Comparison of ENCODE assay signal across 21 cellular contexts in genomic region chr18:7415081-7415894, GRCh38.
DNase-seq lines count a peak whose midpoint lies in the region; ATAC-seq and TF ChIP-seq lines count a peak whose summit lies in the region.
"Had no signal": no experiment of that assay in that cellular context is flagged by ENCODE, and none has a peak within 500 bp of the region (broad histone marks: within the 10 kb centered on the region; RNA-seq: fewer than 3 reads in every experiment).

No MANE protein-coding gene starts in this region.

- peaks cover 9% of the 10 kb centered on the region; the same call in 2 of the 3 replicates for H3K9me3 Mint-ChIP-seq in GM23338
- H3K9me3 Mint-ChIP-seq in chondrocyte (ENCODE audit: low read depth), result no peaks in the 10 kb centered on the region
- H3K9me3 Mint-ChIP-seq: activated CD4-positive, alpha-beta T cell treated with anti-CD3 and anti-CD28 coated beads, Interleukin-2, amount 10 ng/mL, durations not matched to agents 24 days and 14 days; activated naive CD8-positive, alpha-beta T cell treated with anti-CD3 and anti-CD28 coated beads, Interleukin-2, amount 10 ng/mL, durations not matched to agents 7 days and 5 days; mesothelial cell of epicardium had no signal

- no peaks in the 10 kb centered on the region for H3K36me3 Mint-ChIP-seq in GM23338 (ENCODE audit: low read depth)
- H3K36me3 Mint-ChIP-seq in chondrocyte (ENCODE audit: low read depth), result no peaks in the 10 kb centered on the region
- H3K36me3 Mint-ChIP-seq: activated naive CD8-positive, alpha-beta T cell treated with anti-CD3 and anti-CD28 coated beads, Interleukin-2, amount 10 ng/mL, durations not matched to agents 7 days and 5 days; mesothelial cell of epicardium had no signal

- H3K27me3 ChIP-seq in GM23338 (ENCODE audit: insufficient read depth) (no peaks in the 10 kb centered on the region), gastroesophageal sphincter (no peaks in the 10 kb centered on the region)
- H3K27me3 ChIP-seq: SJCRH30 had no signal

- H3K4me2 ChIP-seq in GM23338, result no peak overlapping the region

- H3K27me3 Mint-ChIP-seq in GM23338 (ENCODE audit: insufficient read depth, low read depth, poor library complexity) (peaks cover 7% of the 10 kb centered on the region), chondrocyte (ENCODE audit: low read depth) (no peaks in the 10 kb centered on the region)
- H3K27me3 Mint-ChIP-seq: activated CD4-positive, alpha-beta T cell treated with anti-CD3 and anti-CD28 coated beads, Interleukin-2, amount 10 ng/mL, durations not matched to agents 24 days and 14 days; activated naive CD8-positive, alpha-beta T cell treated with anti-CD3 and anti-CD28 coated beads, Interleukin-2, amount 10 ng/mL, durations not matched to agents 7 days and 5 days had no signal

- peak; percentile 52 for ATAC-seq in GM23338
- peak; percentile 80 for ATAC-seq in gastroesophageal sphincter
- ATAC-seq in sciatic nerve, result peak; percentile 75
- ATAC-seq: activated T-cell treated with anti-CD3 and anti-CD28 coated beads, Interleukin-2, amount 50 U/mL, for 4 hours had no signal

- H3K4me1 ChIP-seq in GM23338 (ENCODE audit: insufficient read depth) (no peaks in the 10 kb centered on the region), gastroesophageal sphincter (peaks cover 0 to 5% (median 4%) of the 10 kb centered on the region in 3 donors)
- H3K4me1 ChIP-seq: SJCRH30 had no signal

- H3F3A ChIP-seq in GM23338 (replicated peaks; ENCODE audit: low read depth), result no peaks in the 10 kb centered on the region

- DNase-seq in GM23338 (ENCODE audit: low spot score) (no peak), amniotic epithelial cell (ENCODE audit: low read depth) (peak; percentile 85), sciatic nerve (ENCODE audit: low spot score) (no peak), NCI-H748 treated with DMSO at 0.1 percent for 48 hours (lab: John Stamatoyannopoulos, UW) (no peak), chondrocyte (ENCODE audit: low spot score) (no peak), DMS79 treated with DMSO at 0.1 percent for 48 hours (lab: John Stamatoyannopoulos, UW) (no peak)
- no peak for DNase-seq in effector CD8-positive, alpha-beta T cell (lab: John Stamatoyannopoulos, UW)
- DNase-seq: activated CD4-positive, alpha-beta T cell treated with anti-CD3 and anti-CD28 coated beads, Interleukin-2, amount 10 ng/mL, durations not matched to agents 24 days and 14 days; activated naive CD8-positive, alpha-beta T cell treated with anti-CD3 and anti-CD28 coated beads, Interleukin-2, amount 10 ng/mL, durations not matched to agents 7 days and 5 days; activated T-cell treated with anti-CD3 and anti-CD28 coated beads, Interleukin-2, amount 50 U/mL, for 4 hours; Calu3; GF-D8; H7; KG1; NCI-H1092; NCI-H2107; T1000 had no signal

- no peaks in the 10 kb centered on the region for H4K20me1 ChIP-seq in GM23338 (replicated peaks; ENCODE audit: insufficient read depth)

- H3K36me3 ChIP-seq in GM23338 (ENCODE audit: insufficient read depth) (no peaks in the 10 kb centered on the region), gastroesophageal sphincter (no peaks in the 10 kb centered on the region)
- H3K36me3 ChIP-seq: SJCRH30 had no signal

- H3K4me3 ChIP-seq in GM23338 (no peak overlapping the region), gastroesophageal sphincter (no peak overlapping the region)
- H3K4me3 ChIP-seq: SJCRH30 had no signal

- no peak for TF ChIP-seq POLR2A in gastroesophageal sphincter (IDR thresholded peaks at IDR 0.05)

- H3K27ac Mint-ChIP-seq in GM23338 (no peak overlapping the region), chondrocyte (ENCODE audit: unreplicated experiment) (no peak overlapping the region)
- H3K27ac Mint-ChIP-seq: activated CD4-positive, alpha-beta T cell treated with anti-CD3 and anti-CD28 coated beads, Interleukin-2, amount 10 ng/mL, durations not matched to agents 24 days and 14 days; activated naive CD8-positive, alpha-beta T cell treated with anti-CD3 and anti-CD28 coated beads, Interleukin-2, amount 10 ng/mL, durations not matched to agents 7 days and 5 days had no signal

- no peak overlapping the region for H3K4me3 Mint-ChIP-seq in GM23338
- no peak overlapping the region for H3K4me3 Mint-ChIP-seq in chondrocyte (ENCODE audit: unreplicated experiment)
- H3K4me3 Mint-ChIP-seq: activated CD4-positive, alpha-beta T cell treated with anti-CD3 and anti-CD28 coated beads, Interleukin-2, amount 10 ng/mL, durations not matched to agents 24 days and 14 days; activated naive CD8-positive, alpha-beta T cell treated with anti-CD3 and anti-CD28 coated beads, Interleukin-2, amount 10 ng/mL, durations not matched to agents 7 days and 5 days; activated T-cell treated with anti-CD3 and anti-CD28 coated beads, Interleukin-2, amount 50 U/mL, for 4 hours; mesothelial cell of epicardium; neural crest cell had no signal

- TF ChIP-seq CTCF in GM23338 (conservative IDR thresholded peaks at IDR 0.05; ENCODE audit: low read depth in 2 of 2), result no peak
- TF ChIP-seq CTCF in gastroesophageal sphincter (IDR thresholded peaks at IDR 0.05), result no peak
- no peak for TF ChIP-seq CTCF in chondrocyte (IDR thresholded peaks at IDR 0.05)

- 79 to 92% methylated on average over 5 to 6 of the region's 8 CpGs for WGBS in gastroesophageal sphincter (ENCODE audit: low coverage in 1 of 2), 2 donors

- no peak for TF ChIP-seq EP300 in gastroesophageal sphincter (IDR thresholded peaks at IDR 0.05)

- H3K9me3 ChIP-seq in gastroesophageal sphincter, result no peaks in the 10 kb centered on the region
- H3K9me3 ChIP-seq: SJCRH30 had no signal

- H3K9me2 ChIP-seq in GM23338 (ENCODE audit: insufficient read depth), result no peaks in the 10 kb centered on the region

- intact Hi-C loops in sciatic nerve (cut with DNase I), result no loop called here

- peak overlapping the region; percentile 80 for H2AFZ ChIP-seq in GM23338

- no peaks in the 10 kb centered on the region for H3K79me2 ChIP-seq in GM23338 (replicated peaks; ENCODE audit: insufficient read depth)

- H3K4me1 Mint-ChIP-seq in GM23338 (peaks cover 13% of the 10 kb centered on the region), chondrocyte (ENCODE audit: low read depth) (peaks cover 21% of the 10 kb centered on the region)
- H3K4me1 Mint-ChIP-seq: activated CD4-positive, alpha-beta T cell treated with anti-CD3 and anti-CD28 coated beads, Interleukin-2, amount 10 ng/mL, durations not matched to agents 24 days and 14 days; activated naive CD8-positive, alpha-beta T cell treated with anti-CD3 and anti-CD28 coated beads, Interleukin-2, amount 10 ng/mL, durations not matched to agents 7 days and 5 days; neural crest cell had no signal

- no peak overlapping the region for H3K27ac ChIP-seq in GM23338 (ENCODE audit: low read depth)
- peak overlapping the region in 3 of 4 donors; percentile 32 to 67 (median 49) for H3K27ac ChIP-seq in gastroesophageal sphincter
- H3K27ac ChIP-seq: SJCRH30 had no signal
